Comparison of ENCODE assay signal across 12 cellular contexts in the genomic region with DNA sequence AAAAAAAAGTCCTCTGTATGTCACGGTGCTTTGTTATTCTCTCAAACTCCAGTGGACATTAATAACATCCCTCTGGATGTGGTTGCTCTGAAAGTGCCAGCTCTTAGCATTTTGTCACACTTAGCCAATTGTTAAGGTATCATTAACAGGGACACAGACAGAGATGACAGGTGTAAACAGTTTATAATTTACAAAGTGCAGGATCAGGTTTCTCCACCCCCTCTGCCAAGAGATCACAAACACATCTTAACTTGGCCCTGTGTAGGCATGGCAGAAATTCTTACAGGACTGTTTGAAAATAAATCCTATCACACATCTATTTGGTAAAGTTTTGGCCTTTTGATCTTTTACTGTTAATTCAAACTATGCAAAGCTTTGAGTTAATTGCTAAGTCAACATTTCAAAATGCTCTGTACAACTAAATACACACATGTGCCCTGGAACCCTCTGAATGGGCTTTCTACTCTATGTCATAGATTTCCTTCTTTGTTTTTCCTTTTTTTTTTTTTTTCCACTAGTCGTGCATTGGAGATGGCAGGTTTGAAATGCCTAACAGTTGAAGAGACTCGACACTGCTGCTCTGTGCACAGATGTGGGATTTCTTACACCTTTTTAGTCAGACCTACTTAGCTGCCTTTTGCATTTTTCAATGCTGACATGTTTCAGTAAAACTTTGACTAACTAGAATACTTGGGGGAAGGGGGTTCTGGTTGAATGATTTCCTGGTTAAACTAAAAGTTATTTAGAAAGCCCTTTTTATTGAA. TPM values are rescaled to one million over a fixed set of nuclear protein-coding genes. Genes with fewer than 3 reads are reported as not detected.
A peak's percentile ranks its signal among the peaks of the same experiment; 100 is the strongest.
DNase-seq lines count a peak whose midpoint lies in the region; ATAC-seq, FAIRE-seq and TF ChIP-seq lines count a peak whose summit lies in the region.
"Had no signal": no experiment of that assay in that cellular context is flagged by ENCODE, and none has a peak within 500 bp of the region (broad histone marks: within the 10 kb centered on the region; RNA-seq: fewer than 3 reads in every experiment).

No MANE protein-coding gene starts in this region.

- DNase-seq in Calu3 = no peak
- DNase-seq in NCI-H2107 treated with DMSO at 0.1 percent for 48 hours (lab: John Stamatoyannopoulos, UW; ENCODE audit: unreplicated experiment) = peak; percentile 55
- no peak for DNase-seq in activated gamma-delta T cell (lab: John Stamatoyannopoulos, UW)
- DNase-seq in H4 (ENCODE audit: low spot score) = no peak
- DNase-seq in activated T-helper 1 cell treated with anti-CD3 and anti-CD28 coated beads, Interleukin-12 subunit alpha, Interleukin-12 subunit beta, Interleukin-2, Interleukin-4 antibody, amounts not matched to agents 30 ng/mL and 10 ng/mL and 1 ng/mL, durations not matched to agents 14 hours and 24 hours and 36 hours (ENCODE audit: low spot score) = no peak
- DNase-seq in naive thymus-derived CD4-positive, alpha-beta T cell = no peak
- DNase-seq: activated CD4-positive, alpha-beta T cell treated with anti-CD3 and anti-CD28 coated beads, Interleukin-2, amount 50 U/mL, for 48 hours; stimulated activated naive CD8-positive, alpha-beta T cell treated with anti-CD3 and anti-CD28 coated beads, Interleukin-15, amount 100 ng/mL, for 72 hours had no signal

- no peaks in the 10 kb centered on the region for H3K36me3 Mint-ChIP-seq in Calu3 (ENCODE audit: insufficient read depth, unreplicated experiment)
- H3K36me3 Mint-ChIP-seq in activated T-helper 1 cell treated with anti-CD3 and anti-CD28 coated beads, Interleukin-12 subunit alpha, Interleukin-12 subunit beta, Interleukin-2, Interleukin-4 antibody, amounts not matched to agents 30 ng/mL and 10 ng/mL and 1 ng/mL, durations not matched to agents 14 hours and 24 hours and 36 hours (ENCODE audit: low read depth) = no peaks in the 10 kb centered on the region
- H3K36me3 Mint-ChIP-seq in naive thymus-derived CD4-positive, alpha-beta T cell = no peaks in the 10 kb centered on the region

- H3K4me3 ChIP-seq in naive thymus-derived CD4-positive, alpha-beta T cell (ENCODE audit: low read length) = no peak overlapping the region
- H3K4me3 ChIP-seq: cardiac muscle cell had no signal

- no peak for TF ChIP-seq CTCF in Calu3 (IDR thresholded peaks at IDR 0.05; ENCODE audit: unreplicated experiment)

- BruUV-seq in Calu3 (replicated peaks; lab: Mats Ljungman, UMichigan) = no TSS peak

- CTCF ChIA-PET in Calu3 (lab: Charles Lee) = interaction anchor here (0.7 to 1.0 kb wide), 3 partner anchors 18 to 328 kb away, joined by 3 read pairs; no protein-coding TSS in a partner anchor
- CTCF ChIA-PET in naive thymus-derived CD4-positive, alpha-beta T cell (lab: Charles Lee) = interaction anchor here (0.7 kb wide), 1 partner anchor 10 kb away, joined by 3 read pairs; no protein-coding TSS in a partner anchor

- H3K9me3 ChIP-seq in naive thymus-derived CD4-positive, alpha-beta T cell (ENCODE audit: control insufficient read depth in 2 of 3, low read length in 3 of 3) = no peaks in the 10 kb centered on the region

- POLR2A ChIA-PET in naive thymus-derived CD4-positive, alpha-beta T cell (lab: Charles Lee) = no interaction called here

- H3K9me3 Mint-ChIP-seq in Calu3 (ENCODE audit: low read depth, unreplicated experiment) = no peaks in the 10 kb centered on the region
- H3K9me3 Mint-ChIP-seq in activated T-helper 1 cell treated with anti-CD3 and anti-CD28 coated beads, Interleukin-12 subunit alpha, Interleukin-12 subunit beta, Interleukin-2, Interleukin-4 antibody, amounts not matched to agents 30 ng/mL and 10 ng/mL and 1 ng/mL, durations not matched to agents 14 hours and 24 hours and 36 hours = no peaks in the 10 kb centered on the region
- no peaks in the 10 kb centered on the region for H3K9me3 Mint-ChIP-seq in naive thymus-derived CD4-positive, alpha-beta T cell
- H3K9me3 Mint-ChIP-seq: stimulated activated naive CD8-positive, alpha-beta T cell treated with anti-CD3 and anti-CD28 coated beads, Interleukin-15, amount 100 ng/mL, for 72 hours had no signal

- no peak overlapping the region for H3K27ac ChIP-seq in naive thymus-derived CD4-positive, alpha-beta T cell (ENCODE audit: low read depth, low read length)
- H3K27ac ChIP-seq: cardiac muscle cell had no signal

- no peaks in the 10 kb centered on the region for H3K4me1 ChIP-seq in naive thymus-derived CD4-positive, alpha-beta T cell (ENCODE audit: control insufficient read depth in 2 of 2, insufficient read depth in 2 of 2, low read length in 2 of 2)

- peaks cover 31% of the 10 kb centered on the region for H3K4me1 Mint-ChIP-seq in Calu3 (ENCODE audit: low read depth, unreplicated experiment)
- H3K4me1 Mint-ChIP-seq in activated T-helper 1 cell treated with anti-CD3 and anti-CD28 coated beads, Interleukin-12 subunit alpha, Interleukin-12 subunit beta, Interleukin-2, Interleukin-4 antibody, amounts not matched to agents 30 ng/mL and 10 ng/mL and 1 ng/mL, durations not matched to agents 14 hours and 24 hours and 36 hours (ENCODE audit: low read depth) = no peaks in the 10 kb centered on the region
- no peaks in the 10 kb centered on the region for H3K4me1 Mint-ChIP-seq in naive thymus-derived CD4-positive, alpha-beta T cell
- H3K4me1 Mint-ChIP-seq: stimulated activated naive CD8-positive, alpha-beta T cell treated with anti-CD3 and anti-CD28 coated beads, Interleukin-15, amount 100 ng/mL, for 72 hours had no signal

- H3K27me3 Mint-ChIP-seq in Calu3 (ENCODE audit: unreplicated experiment) = no peaks in the 10 kb centered on the region
- H3K27me3 Mint-ChIP-seq in activated T-helper 1 cell treated with anti-CD3 and anti-CD28 coated beads, Interleukin-12 subunit alpha, Interleukin-12 subunit beta, Interleukin-2, Interleukin-4 antibody, amounts not matched to agents 30 ng/mL and 10 ng/mL and 1 ng/mL, durations not matched to agents 14 hours and 24 hours and 36 hours (ENCODE audit: insufficient read depth) = peaks cover 3% of the 10 kb centered on the region
- no peaks in the 10 kb centered on the region for H3K27me3 Mint-ChIP-seq in naive thymus-derived CD4-positive, alpha-beta T cell
- H3K27me3 Mint-ChIP-seq: stimulated activated naive CD8-positive, alpha-beta T cell treated with anti-CD3 and anti-CD28 coated beads, Interleukin-15, amount 100 ng/mL, for 72 hours had no signal

- H3K27ac Mint-ChIP-seq in Calu3 (ENCODE audit: unreplicated experiment) = no peak overlapping the region
- no peak overlapping the region for H3K27ac Mint-ChIP-seq in activated T-helper 1 cell treated with anti-CD3 and anti-CD28 coated beads, Interleukin-12 subunit alpha, Interleukin-12 subunit beta, Interleukin-2, Interleukin-4 antibody, amounts not matched to agents 30 ng/mL and 10 ng/mL and 1 ng/mL, durations not matched to agents 14 hours and 24 hours and 36 hours
- peak overlapping the region in 1 of 9 donors; percentile 22 for H3K27ac Mint-ChIP-seq in naive thymus-derived CD4-positive, alpha-beta T cell
- H3K27ac Mint-ChIP-seq: stimulated activated naive CD8-positive, alpha-beta T cell treated with anti-CD3 and anti-CD28 coated beads, Interleukin-15, amount 100 ng/mL, for 72 hours had no signal

- H3K27me3 ChIP-seq in naive thymus-derived CD4-positive, alpha-beta T cell (ENCODE audit: control insufficient read depth in 2 of 2, insufficient read depth in 2 of 2, low read length in 2 of 2) = no peaks in the 10 kb centered on the region
- H3K27me3 ChIP-seq: cardiac muscle cell had no signal

- peak overlapping the region; percentile 27 for H3K4me3 Mint-ChIP-seq in Calu3 (ENCODE audit: low read depth, unreplicated experiment)
- H3K4me3 Mint-ChIP-seq in activated T-helper 1 cell treated with anti-CD3 and anti-CD28 coated beads, Interleukin-12 subunit alpha, Interleukin-12 subunit beta, Interleukin-2, Interleukin-4 antibody, amounts not matched to agents 30 ng/mL and 10 ng/mL and 1 ng/mL, durations not matched to agents 14 hours and 24 hours and 36 hours = no peak overlapping the region
- H3K4me3 Mint-ChIP-seq in naive thymus-derived CD4-positive, alpha-beta T cell = no peak overlapping the region
- H3K4me3 Mint-ChIP-seq: stimulated activated naive CD8-positive, alpha-beta T cell treated with anti-CD3 and anti-CD28 coated beads, Interleukin-15, amount 100 ng/mL, for 72 hours had no signal

- no peaks in the 10 kb centered on the region for H3K36me3 ChIP-seq in naive thymus-derived CD4-positive, alpha-beta T cell (ENCODE audit: control insufficient read depth in 2 of 3, insufficient read depth in 3 of 3, low read length in 3 of 3)
- H3K36me3 ChIP-seq: cardiac muscle cell had no signal

- FAIRE-seq in islet of Langerhans (lab: Jason Lieb, UNC) = peak; percentile 82

- ATAC-seq in HG02763 (IDR thresholded peaks at IDR 0.05; ENCODE audit: unreplicated experiment) = peak; percentile 43
- ATAC-seq in naive thymus-derived CD4-positive, alpha-beta T cell = no peak
- ATAC-seq: Panc1; stimulated activated naive CD8-positive, alpha-beta T cell treated with anti-CD3 and anti-CD28 coated beads, Interleukin-15, amount 100 ng/mL, for 72 hours had no signal

- intact Hi-C loops in Calu3 (cut with micrococcal nuclease; ENCODE audit: unreplicated experiment) = loop anchor here (10.0 kb wide), 1 partner anchor 258 kb away; no protein-coding TSS in a partner anchor
- intact Hi-C loops in activated T-helper 1 cell treated with anti-CD3 and anti-CD28 coated beads, Interleukin-12 subunit alpha, Interleukin-12 subunit beta, Interleukin-2, Interleukin-4 antibody, amounts not matched to agents 30 ng/mL and 10 ng/mL and 1 ng/mL, durations not matched to agents 14 hours and 24 hours and 36 hours (cut with micrococcal nuclease) = no loop called here
- intact Hi-C loops in naive thymus-derived CD4-positive, alpha-beta T cell (cut with micrococcal nuclease) = no loop called here

RNA-seq across cellular contexts. Expression of a gene that starts 41.7 kb away (rescaled TPM):
- total RNA-seq in Calu3 (2022) = 53.3 and 54.7 TPM in 2 replicates
- 1.5 and 5.0 TPM in 2 replicates for total RNA-seq in H4 (2014; rRNA removed; shearing (Covaris generic))
- total RNA-seq in activated T-helper 1 cell treated with anti-CD3 and anti-CD28 coated beads, Interleukin-12 subunit alpha, Interleukin-12 subunit beta, Interleukin-2, Interleukin-4 antibody, amounts not matched to agents 30 ng/mL and 10 ng/mL and 1 ng/mL, durations not matched to agents 14 hours and 24 hours and 36 hours = 0.23 and 0.39 TPM in 2 replicates
- not detected for total RNA-seq in naive thymus-derived CD4-positive, alpha-beta T cell
- 1 to 10 TPM in 1 of 2 donors, under 1 TPM in 1; 0.87 to 1.5 TPM for polyA plus RNA-seq in naive thymus-derived CD4-positive, alpha-beta T cell
